25 cellular contexts compared by ENCODE assay signal in the genomic region with DNA sequence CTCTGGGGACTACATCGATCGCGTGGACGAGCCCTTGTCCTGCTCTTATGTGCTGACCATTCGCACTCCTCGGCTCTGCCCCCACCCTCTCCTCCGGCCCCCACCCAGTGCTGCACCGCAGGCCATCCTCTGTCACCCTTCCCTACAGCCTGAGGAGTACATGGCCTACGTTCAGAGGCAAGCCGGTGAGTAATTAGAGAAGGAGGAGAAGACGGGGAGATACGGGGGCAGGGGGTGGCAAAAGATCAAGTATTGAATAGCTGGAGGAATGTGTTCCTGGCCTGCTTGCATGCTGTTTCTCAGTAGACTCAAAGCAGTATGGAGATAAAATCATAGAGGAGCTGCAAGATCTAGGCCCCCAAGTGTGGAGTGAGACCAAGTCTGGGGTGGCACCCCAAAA. TPM values are rescaled to one million over a fixed set of nuclear protein-coding genes. Genes with fewer than 3 reads are reported as not detected.
DNase-seq lines count a peak whose midpoint lies in the region; ATAC-seq, FAIRE-seq and TF ChIP-seq lines count a peak whose summit lies in the region.
"Had no signal": no experiment of that assay in that cellular context is flagged by ENCODE, and none has a peak within 500 bp of the region (broad histone marks: within the 10 kb centered on the region; RNA-seq: fewer than 3 reads in every experiment).

No MANE protein-coding gene starts in this region.

- no peak overlapping the region for H4K5ac ChIP-seq in IMR-90 (ENCODE audit: low read depth, low read length)

- no peak for TF ChIP-seq POLR2A in IMR-90 (IDR thresholded peaks at IDR 0.05; ENCODE audit: low read depth, low read length)

- H3K27me3 Mint-ChIP-seq in CD4-positive, CD25-positive, alpha-beta regulatory T cell = no peaks in the 10 kb centered on the region
- H3K27me3 Mint-ChIP-seq in activated B cell treated with CpG ODN at 0.5 μM for 24 hours = no peaks in the 10 kb centered on the region

- peak overlapping the region in 2 of 3 donors; percentile 31 to 83 for H3K27ac Mint-ChIP-seq in CD4-positive, CD25-positive, alpha-beta regulatory T cell
- no peak overlapping the region for H3K27ac Mint-ChIP-seq in activated B cell treated with CpG ODN at 0.5 μM for 24 hours
- H3K27ac Mint-ChIP-seq: GM23338 had no signal

- POLR2A ChIA-PET in IMR-90 (lab: Charles Lee; ENCODE audit: unreplicated experiment) = no interaction called here
- POLR2A ChIA-PET in activated B cell treated with CpG ODN at 0.5 μM for 24 hours (lab: Charles Lee) = interaction anchor here (1.5 kb wide), 1 partner anchor 22 kb away, joined by 3 read pairs; a partner anchor contains a TSS

- intact Hi-C loops in IMR-90 (cut with micrococcal nuclease) = no loop called here
- intact Hi-C loops in activated B cell treated with CpG ODN at 0.5 μM for 24 hours (cut with micrococcal nuclease) = no loop called here

- WGBS in IMR-90 (ENCODE audit: extremely low coverage in 2 of 2, insufficient read length in 1 of 2), 2 experiments = 88% methylated on average over 7 of the region's 12 CpGs; no CpG with 5 or more reads in 1 of the 2 experiments

- ATAC-seq in CD4-positive, CD25-positive, alpha-beta regulatory T cell (ENCODE audit: low read depth in 2 of 2) = no peak
- ATAC-seq in IMR-90 (ENCODE audit: low read depth) = no peak
- ATAC-seq in activated B cell treated with CpG ODN at 0.5 μM for 24 hours (ENCODE audit: low read depth) = no peak
- ATAC-seq: GM23338, HCT116 had no signal

- H3K9me1 ChIP-seq in IMR-90 (ENCODE audit: insufficient read depth, low read length) = 0 out of 2 replicates have a peak, but pooled peaks cover 3% of the 10 kb centered on the region

- no peak overlapping the region for H3K4me3 ChIP-seq in CD4-positive, CD25-positive, alpha-beta regulatory T cell (ENCODE audit: low read depth, low read length)
- no peak overlapping the region for H3K4me3 ChIP-seq in IMR-90 (ENCODE audit: insufficient read depth, low read depth, low read length)
- H3K4me3 ChIP-seq: GM23338 had no signal

- H2AFZ ChIP-seq in IMR-90 (replicated peaks; ENCODE audit: low read length, poor library complexity) = no peak overlapping the region
- H2AFZ ChIP-seq: GM23338 had no signal

- H3K23ac ChIP-seq in IMR-90 (ENCODE audit: low read depth, low read length) = no peak overlapping the region

- no peak overlapping the region for H4K8ac ChIP-seq in IMR-90 (ENCODE audit: low read depth in 2 of 2, low read length in 2 of 2)

- H3K14ac ChIP-seq in IMR-90 (replicated peaks; ENCODE audit: low read depth, low read length) = no peak overlapping the region

- CTCF ChIA-PET in IMR-90 (lab: Yijun Ruan, JAX) (no interaction called here), activated B cell treated with CpG ODN at 0.5 μM for 24 hours (lab: Charles Lee) (no interaction called here)

- no peak for TF ChIP-seq RAD21 in IMR-90 (IDR thresholded peaks at IDR 0.05; ENCODE audit: low read length)

- no peak overlapping the region for H3K56ac ChIP-seq in IMR-90 (ENCODE audit: extremely low read depth, insufficient read depth, low read length)

- no peak overlapping the region for H3K4me3 Mint-ChIP-seq in CD4-positive, CD25-positive, alpha-beta regulatory T cell
- H3K4me3 Mint-ChIP-seq in activated B cell treated with CpG ODN at 0.5 μM for 24 hours = peak overlapping the region; percentile 1
- H3K4me3 Mint-ChIP-seq: GM23338 had no signal

- H3K27ac ChIP-seq in CD4-positive, CD25-positive, alpha-beta regulatory T cell (ENCODE audit: insufficient read depth, low read length, poor library complexity, severe bottlenecking) = no peak overlapping the region
- H3K27ac ChIP-seq in IMR-90 (ENCODE audit: insufficient read depth, low read length) = no peak overlapping the region

- no peak for FAIRE-seq in frontal cortex (lab: Jason Lieb, UNC)
- FAIRE-seq: HTR-8/SVneo had no signal

- in situ Hi-C loops in IMR-90 (cut with MboI; ENCODE audit: low sequenced_read_pairs) = no loop called here

- dilution Hi-C loops in IMR-90 (cut with HindIII; ENCODE audit: low sequenced_read_pairs, unreplicated experiment) = no loop called here

- no peaks in the 10 kb centered on the region for H3K9me3 ChIP-seq in CD4-positive, CD25-positive, alpha-beta regulatory T cell (ENCODE audit: control insufficient read depth in 2 of 2, low read length in 2 of 2)
- H3K9me3 ChIP-seq in IMR-90 (ENCODE audit: control insufficient read depth, insufficient read depth, low read length) = no peaks in the 10 kb centered on the region

- BruUV-seq in IMR-90 (replicated peaks; lab: Mats Ljungman, UMichigan) = TSS peak; percentile 30

- DNase-seq in CD4-positive, CD25-positive, alpha-beta regulatory T cell = no peak
- DNase-seq in IMR-90 = no peak
- no peak for DNase-seq in activated B cell treated with CpG ODN at 0.5 μM for 24 hours
- peak; percentile 10 for DNase-seq in stimulated activated CD8-positive, alpha-beta memory T cell treated with anti-CD3 and anti-CD28 coated beads, Interleukin-4, amount 100 ng/mL, for 48 hours
- DNase-seq in kidney tubule cell (ENCODE audit: low spot score) = no peak
- DNase-seq in dermis blood vessel endothelial cell = no peak
- DNase-seq in frontal cortex (ENCODE audit: low spot score in 2 of 2) = no peak
- DNase-seq in A172 (ENCODE audit: low spot score) = no peak
- DNase-seq: ACHN; C1 segment of cervical spinal cord; Calu3; CD8-positive, alpha-beta memory T cell; DMS53; GDM1; MV-4-11; NCI-H1105 treated with DMSO at 0.1 percent for 48 hours; NCI-H1694; NCI-H2081; NCI-H2171; NCI-H524 treated with DMSO at 0.1 percent for 48 hours; OCI-M1; Right ventricle myocardium superior had no signal

- peaks cover 67% of the 10 kb centered on the region for H3K36me3 ChIP-seq in CD4-positive, CD25-positive, alpha-beta regulatory T cell (ENCODE audit: control insufficient read depth, insufficient read depth, low read length)
- peaks cover 51% of the 10 kb centered on the region for H3K36me3 ChIP-seq in IMR-90 (ENCODE audit: control insufficient read depth, insufficient read depth, low read length)

- peaks cover 27% of the 10 kb centered on the region for H3K36me3 Mint-ChIP-seq in CD4-positive, CD25-positive, alpha-beta regulatory T cell
- H3K36me3 Mint-ChIP-seq in activated B cell treated with CpG ODN at 0.5 μM for 24 hours (ENCODE audit: low read depth) = peaks cover 76% of the 10 kb centered on the region

- no peak overlapping the region for H3K4ac ChIP-seq in IMR-90 (ENCODE audit: low read depth, low read length)

- H3K27me3 ChIP-seq in CD4-positive, CD25-positive, alpha-beta regulatory T cell (ENCODE audit: control insufficient read depth, insufficient read depth, low read length) = no peaks in the 10 kb centered on the region
- no peaks in the 10 kb centered on the region for H3K27me3 ChIP-seq in IMR-90 (ENCODE audit: control insufficient read depth, insufficient read depth, low read length)

- TF ChIP-seq CTCF in IMR-90 (conservative IDR thresholded peaks at IDR 0.05; ENCODE audit: low read depth, low read length) (no peak), activated B cell treated with CpG ODN at 0.5 μM for 24 hours (IDR thresholded peaks at IDR 0.05) (no peak)

- H3K9ac ChIP-seq in IMR-90 (ENCODE audit: low read depth, low read length) = no peak overlapping the region

- H3K18ac ChIP-seq in IMR-90 (ENCODE audit: low read depth, low read length) = no peak overlapping the region

- no peak overlapping the region for H4K91ac ChIP-seq in IMR-90 (ENCODE audit: insufficient read depth, low read depth, low read length)

- H3K4me1 Mint-ChIP-seq in CD4-positive, CD25-positive, alpha-beta regulatory T cell = peaks cover 3 to 8% (median 6%) of the 10 kb centered on the region in 4 donors
- H3K4me1 Mint-ChIP-seq in activated B cell treated with CpG ODN at 0.5 μM for 24 hours = peaks cover 12% of the 10 kb centered on the region
- H3K4me1 Mint-ChIP-seq: GM23338 had no signal

- H2BK5ac ChIP-seq in IMR-90 (ENCODE audit: low read depth, low read length, poor library complexity, severe bottlenecking) = no peak overlapping the region

- H3K79me1 ChIP-seq in IMR-90 (ENCODE audit: low read depth in 1 of 2, low read length in 2 of 2) = no peaks in the 10 kb centered on the region; a peak in 1 of 4 replicates

- no peaks in the 10 kb centered on the region for H3K4me1 ChIP-seq in CD4-positive, CD25-positive, alpha-beta regulatory T cell (ENCODE audit: control insufficient read depth, insufficient read depth, low read length, poor library complexity, severe bottlenecking)
- H3K4me1 ChIP-seq in IMR-90 (ENCODE audit: control insufficient read depth, insufficient read depth, low read length) = no peaks in the 10 kb centered on the region

- H2AK5ac ChIP-seq in IMR-90 (ENCODE audit: low read depth, low read length) = no peak overlapping the region

- peaks cover 0 to 2% (median 0%) of the 10 kb centered on the region in 7 donors for H3K9me3 Mint-ChIP-seq in CD4-positive, CD25-positive, alpha-beta regulatory T cell
- no peaks in the 10 kb centered on the region for H3K9me3 Mint-ChIP-seq in activated B cell treated with CpG ODN at 0.5 μM for 24 hours
- H3K9me3 Mint-ChIP-seq: CD8-positive, alpha-beta memory T cell; GM23338 had no signal

- no peak overlapping the region for H2AK9ac ChIP-seq in IMR-90 (replicated peaks; ENCODE audit: low read depth, low read length, poor library complexity)

- H2BK15ac ChIP-seq in IMR-90 (ENCODE audit: low read depth, low read length) = no peak overlapping the region

- H3K4me2 ChIP-seq in IMR-90 (ENCODE audit: low read depth, low read length) = no peak overlapping the region
- H3K4me2 ChIP-seq: GM23338 had no signal

- H2BK120ac ChIP-seq in IMR-90 (ENCODE audit: low read depth, low read length) = no peak overlapping the region

- no peaks in the 10 kb centered on the region for H4K20me1 ChIP-seq in IMR-90 (ENCODE audit: insufficient read depth, low read length)

- no peak overlapping the region for H2BK20ac ChIP-seq in IMR-90 (ENCODE audit: low read depth, low read length)

RNA-seq across cellular contexts. Expression of a gene that starts 21.9 kb away (rescaled TPM):
- 151 TPM for total RNA-seq in CD4-positive, CD25-positive, alpha-beta regulatory T cell
- 10 to 100 TPM; 59.2 to 72.4 (median 63.1) TPM for polyA plus RNA-seq in CD4-positive, CD25-positive, alpha-beta regulatory T cell
- 159 and 182 TPM in 2 replicates for total RNA-seq in IMR-90 (2012; rRNA removed)
- 188 and 272 TPM in 2 replicates for polyA plus RNA-seq in IMR-90 (2012; rRNA removed)
- 327 and 430 TPM in 2 replicates for polyA plus RNA-seq in IMR-90 (2012; cell fraction: cytosol; rRNA removed)
- 286 and 406 TPM in 2 replicates for polyA plus RNA-seq in IMR-90 (2012; cell fraction: nucleus; rRNA removed; ENCODE audit: low replicate concordance)
- 166 TPM in 2 replicates for total RNA-seq in activated B cell treated with CpG ODN at 0.5 μM for 24 hours
- 284 and 481 TPM in 2 replicates for total RNA-seq in dermis blood vessel endothelial cell
- total RNA-seq in frontal cortex = 151 TPM
- total RNA-seq in A172 (2014; rRNA removed; shearing (Covaris generic)) = 103 and 144 TPM in 2 replicates

RNA-seq across cellular contexts. Expression of a gene that starts 22.8 kb away (rescaled TPM):
- total RNA-seq in CD4-positive, CD25-positive, alpha-beta regulatory T cell = 60.3 TPM
- 1 to 10 TPM; 4.4 to 7.7 (median 5.6) TPM for polyA plus RNA-seq in CD4-positive, CD25-positive, alpha-beta regulatory T cell
- 0.18 and 0.28 TPM in 2 replicates for total RNA-seq in IMR-90 (2012; rRNA removed)
- polyA plus RNA-seq in IMR-90 (2012; rRNA removed) = 0.03 and 0.07 TPM in 2 replicates
- 0.09 and 0.10 TPM in 2 replicates for polyA plus RNA-seq in IMR-90 (2012; cell fraction: cytosol; rRNA removed)
- 0.55 and 0.88 TPM in 2 replicates for polyA plus RNA-seq in IMR-90 (2012; cell fraction: nucleus; rRNA removed; ENCODE audit: low replicate concordance)
- total RNA-seq in activated B cell treated with CpG ODN at 0.5 μM for 24 hours = 17.5 and 18.5 TPM in 2 replicates
- under 0.01 and 0.19 TPM in 2 replicates for total RNA-seq in dermis blood vessel endothelial cell
- total RNA-seq in frontal cortex = 25.7 TPM
- total RNA-seq in A172 (2014; rRNA removed; shearing (Covaris generic)) = 0.02 and 0.55 TPM in 2 replicates

RNA-seq across cellular contexts. Expression of a gene that starts 29.1 kb away (rescaled TPM):
- 8.7 TPM for total RNA-seq in CD4-positive, CD25-positive, alpha-beta regulatory T cell
- polyA plus RNA-seq in CD4-positive, CD25-positive, alpha-beta regulatory T cell = 10 to 100 TPM; 38.4 to 48.9 (median 39.6) TPM
- 51.1 and 71.2 TPM in 2 replicates for total RNA-seq in IMR-90 (2012; rRNA removed)
- polyA plus RNA-seq in IMR-90 (2012; rRNA removed) = 9.9 and 12.3 TPM in 2 replicates
- 22.4 and 46.8 TPM in 2 replicates for polyA plus RNA-seq in IMR-90 (2012; cell fraction: cytosol; rRNA removed)
- 23.3 and 27.2 TPM in 2 replicates for polyA plus RNA-seq in IMR-90 (2012; cell fraction: nucleus; rRNA removed; ENCODE audit: low replicate concordance)
- 35.8 and 37.6 TPM in 2 replicates for total RNA-seq in activated B cell treated with CpG ODN at 0.5 μM for 24 hours
- 29.7 and 72.0 TPM in 2 replicates for total RNA-seq in dermis blood vessel endothelial cell
- total RNA-seq in frontal cortex = 38.3 TPM
- 31.2 and 33.3 TPM in 2 replicates for total RNA-seq in A172 (2014; rRNA removed; shearing (Covaris generic))

RNA-seq across cellular contexts. Expression of a gene that starts 36.3 kb away (rescaled TPM):
- 17.5 TPM for total RNA-seq in CD4-positive, CD25-positive, alpha-beta regulatory T cell
- polyA plus RNA-seq in CD4-positive, CD25-positive, alpha-beta regulatory T cell = 10 to 100 TPM; 62.2 to 90.3 (median 69.7) TPM
- total RNA-seq in IMR-90 (2012; rRNA removed) (239 and 297 TPM in 2 replicates), activated B cell treated with CpG ODN at 0.5 μM for 24 hours (95.7 and 95.9 TPM in 2 replicates), dermis blood vessel endothelial cell (147 and 154 TPM in 2 replicates), frontal cortex (51.4 TPM)
- 252 and 261 TPM in 2 replicates for polyA plus RNA-seq in IMR-90 (2012; rRNA removed)
- polyA plus RNA-seq in IMR-90 (2012; cell fraction: cytosol; rRNA removed) = 201 and 295 TPM in 2 replicates
- 85.8 and 86.8 TPM in 2 replicates for polyA plus RNA-seq in IMR-90 (2012; cell fraction: nucleus; rRNA removed; ENCODE audit: low replicate concordance)
- 300 and 506 TPM in 2 replicates for total RNA-seq in A172 (2014; rRNA removed; shearing (Covaris generic))

RNA-seq across cellular contexts. Expression of a gene that starts 39.1 kb away (rescaled TPM):
- total RNA-seq in CD4-positive, CD25-positive, alpha-beta regulatory T cell = 35.4 TPM
- 1 to 10 TPM; 2.2 to 4.5 (median 3.8) TPM for polyA plus RNA-seq in CD4-positive, CD25-positive, alpha-beta regulatory T cell
- 1.1 TPM in 2 replicates for total RNA-seq in IMR-90 (2012; rRNA removed)
- 4.7 and 5.4 TPM in 2 replicates for polyA plus RNA-seq in IMR-90 (2012; rRNA removed)
- 3.6 and 5.6 TPM in 2 replicates for polyA plus RNA-seq in IMR-90 (2012; cell fraction: cytosol; rRNA removed)
- 8.1 and 11.9 TPM in 2 replicates for polyA plus RNA-seq in IMR-90 (2012; cell fraction: nucleus; rRNA removed; ENCODE audit: low replicate concordance)
- 54.1 and 58.2 TPM in 2 replicates for total RNA-seq in activated B cell treated with CpG ODN at 0.5 μM for 24 hours
- 3.4 and 4.1 TPM in 2 replicates for total RNA-seq in dermis blood vessel endothelial cell
- total RNA-seq in frontal cortex = 17.5 TPM
- total RNA-seq in A172 (2014; rRNA removed; shearing (Covaris generic)) = 10.5 and 12.9 TPM in 2 replicates

Comparison
In these comparisons a context has a peak if more than half of its experiments do, and no peak if none do; other contexts are left out.
1. RNA of a gene that starts 22.8 kb away (total RNA-seq): 60.3 TPM in CD4-positive, CD25-positive, alpha-beta regulatory T cell (single experiment), 25.7 TPM in frontal cortex (single experiment) and 17.5 to 18.5 TPM in activated B cell treated with CpG ODN at 0.5 μM for 24 hours; 0.18 to 0.28 TPM in IMR-90, 0.02 to 0.55 TPM in A172 and under 0.01 to 0.19 TPM in dermis blood vessel endothelial cell; every median in the first group is over 10 times any median in the second.